Comparison of ENCODE assay signal across 18 cellular contexts in genomic region chr2:38243186-38243890, GRCh38.
DNase-seq lines count a peak whose midpoint lies in the region; ATAC-seq, FAIRE-seq and TF ChIP-seq lines count a peak whose summit lies in the region.
"Had no signal": no experiment of that assay in that cellular context is flagged by ENCODE, and none has a peak within 500 bp of the region (broad histone marks: within the 10 kb centered on the region; RNA-seq: fewer than 3 reads in every experiment).

No MANE protein-coding gene starts in this region.

- H3K27me3 Mint-ChIP-seq in osteocyte (ENCODE audit: unreplicated experiment) (no peaks in the 10 kb centered on the region), nephron progenitor cell (ENCODE audit: low read depth, poor library complexity) (peaks cover 13% of the 10 kb centered on the region)

- no peaks in the 10 kb centered on the region for H3K9me3 Mint-ChIP-seq in osteocyte (ENCODE audit: unreplicated experiment)
- H3K9me3 Mint-ChIP-seq in nephron progenitor cell = no peaks in the 10 kb centered on the region
- H3K9me3 Mint-ChIP-seq: CD4-positive, alpha-beta memory T cell; GM23338; H9 had no signal

- POLR2A ChIA-PET in A549 (lab: Yijun Ruan, JAX) = no interaction called here

- H3K27ac Mint-ChIP-seq in osteocyte (ENCODE audit: unreplicated experiment) (peak overlapping the region; percentile 39), nephron progenitor cell (no peak overlapping the region)
- H3K27ac Mint-ChIP-seq: CD4-positive, alpha-beta memory T cell; GM23338; H9 had no signal

- H3K27ac ChIP-seq in A549 = no peak overlapping the region

- H3K4me1 Mint-ChIP-seq in osteocyte (ENCODE audit: unreplicated experiment) (peaks cover 25% of the 10 kb centered on the region), nephron progenitor cell (peaks cover 32% of the 10 kb centered on the region)
- H3K4me1 Mint-ChIP-seq: CD4-positive, alpha-beta memory T cell; GM23338 had no signal

- DNase-seq in A549 (ENCODE audit: low read depth in 1 of 2, low spot score in 1 of 2) (no peak), adipocyte (ENCODE audit: low read depth) (peak; percentile 51), fibroblast of gingiva (ENCODE audit: low read depth) (peak; percentile 8), osteocyte (ENCODE audit: extremely low spot score, unreplicated experiment) (no peak), NCI-H1105 (lab: John Stamatoyannopoulos, UW) (no peak), nephron progenitor cell (no peak), NCI-H1694 (lab: John Stamatoyannopoulos, UW) (no peak)
- DNase-seq: 8988T; Calu3; CD4-positive, alpha-beta memory T cell; COR-L47; DMS53; GF-D8; H9 had no signal

- H3K4me3 ChIP-seq in A549 (no peak overlapping the region), adipocyte (ENCODE audit: low read length) (no peak overlapping the region)
- H3K4me3 ChIP-seq: GM23338 had no signal

- H3K9ac ChIP-seq in adipocyte (ENCODE audit: low read length) = no peak overlapping the region

- H3K27me3 ChIP-seq in adipocyte (replicated peaks; ENCODE audit: control insufficient read depth, insufficient read depth, low read length) = no peaks in the 10 kb centered on the region

- no peak for TF ChIP-seq EP300 in A549 (IDR thresholded peaks at IDR 0.05)

- TF ChIP-seq RAD21 in A549 (conservative IDR thresholded peaks at IDR 0.05 in 1 of 2, IDR thresholded peaks at IDR 0.05 in 1 of 2) = no peak

- no peak overlapping the region for H3K4me2 ChIP-seq in A549
- H3K4me2 ChIP-seq: GM23338 had no signal

- H3K4me3 Mint-ChIP-seq in osteocyte (ENCODE audit: unreplicated experiment) = no peak overlapping the region
- H3K4me3 Mint-ChIP-seq in nephron progenitor cell = no peak overlapping the region
- H3K4me3 Mint-ChIP-seq: CD4-positive, alpha-beta memory T cell; GM23338; H9 had no signal

- ATAC-seq in A549 = no peak
- ATAC-seq: GM23338, HCT116 had no signal

- no peak for TF ChIP-seq CTCF in A549 (IDR thresholded peaks at IDR 0.05)
- TF ChIP-seq CTCF in osteocyte (IDR thresholded peaks at IDR 0.05) = no peak
- TF ChIP-seq CTCF in nephron progenitor cell (IDR thresholded peaks at IDR 0.05) = no peak

- H3K36me3 ChIP-seq in adipocyte (ENCODE audit: control insufficient read depth, insufficient read depth, low read length, severe bottlenecking) = no peaks in the 10 kb centered on the region

- no peaks in the 10 kb centered on the region for H3K9me3 ChIP-seq in A549
- no peaks in the 10 kb centered on the region for H3K9me3 ChIP-seq in adipocyte (ENCODE audit: control insufficient read depth, low read length)

- 62% methylated on average over 4 of the region's 4 CpGs for WGBS in A549 (ENCODE audit: missing lambda C conversion rate)

- FAIRE-seq in A549 (lab: Jason Lieb, UNC) = no peak
- FAIRE-seq: GM12891, GM18507 had no signal

- TF ChIP-seq POLR2A in A549 (IDR thresholded peaks at IDR 0.05; ENCODE audit: low read length) = no peak

- no peaks in the 10 kb centered on the region for H3K36me3 Mint-ChIP-seq in osteocyte (ENCODE audit: unreplicated experiment)
- no peaks in the 10 kb centered on the region for H3K36me3 Mint-ChIP-seq in nephron progenitor cell (ENCODE audit: low read depth)
- H3K36me3 Mint-ChIP-seq: CD4-positive, alpha-beta memory T cell had no signal

- CTCF ChIA-PET in A549 (lab: Yijun Ruan, JAX) = interaction anchor here (1.2 kb wide), 1 partner anchor 20 kb away, joined by 3 read pairs; no protein-coding TSS in a partner anchor

- H3K4me1 ChIP-seq in A549 (no peaks in the 10 kb centered on the region), adipocyte (ENCODE audit: control insufficient read depth, insufficient read depth, low read length) (peaks cover 13% of the 10 kb centered on the region)

TF ChIP-seq in A549, 52 proteins besides CTCF, POLR2A, EP300 and RAD21:
- TF ChIP-seq MAFK (IDR thresholded peaks at IDR 0.05; ENCODE audit: partially characterized antibody) (peak; percentile 69), BCL3 (IDR thresholded peaks at IDR 0.05) (no peak)
TF ChIP-seq in A549: peak in this region for 1.

Comparison
In these comparisons a context has a peak if more than half of its experiments do, and no peak if none do; other contexts are left out.
1. DNase-seq: peak in adipocyte (single experiment) and fibroblast of gingiva (single experiment); none in A549 (0 of 2), osteocyte (single experiment), NCI-H1105 (single experiment), nephron progenitor cell (single experiment) and NCI-H1694 (single experiment).